17 cellular contexts compared by ENCODE assay signal in the genomic region with DNA sequence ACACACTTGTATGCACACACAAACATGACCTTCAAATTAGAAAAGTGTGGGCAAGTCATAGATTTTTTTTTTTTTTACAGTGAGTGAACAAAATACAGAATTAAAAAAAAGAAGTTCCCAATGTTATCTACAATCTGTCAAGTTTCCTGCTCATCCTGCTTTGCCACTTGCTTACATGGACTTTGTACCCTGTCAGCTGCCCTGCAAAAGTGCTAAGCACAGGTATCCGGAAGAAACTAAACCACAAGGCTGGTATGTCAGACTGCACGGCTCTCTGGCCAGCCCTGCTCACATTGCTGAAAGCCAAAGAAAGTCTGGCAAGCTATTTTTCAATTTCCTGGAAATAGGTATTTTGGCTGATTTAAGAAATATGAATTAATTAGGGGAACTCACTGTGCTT. TPM values are rescaled to one million over a fixed set of nuclear protein-coding genes. Genes with fewer than 3 reads are reported as not detected.
DNase-seq lines count a peak whose midpoint lies in the region; ATAC-seq and TF ChIP-seq lines count a peak whose summit lies in the region.
"Had no signal": no experiment of that assay in that cellular context is flagged by ENCODE, and none has a peak within 500 bp of the region (broad histone marks: within the 10 kb centered on the region; RNA-seq: fewer than 3 reads in every experiment).

No MANE protein-coding gene starts in this region.

- H3K9me2 ChIP-seq in hepatocyte (replicated peaks; ENCODE audit: insufficient read depth): no peaks in the 10 kb centered on the region

- H4K20me1 ChIP-seq in hepatocyte (ENCODE audit: insufficient read depth, poor library complexity, severe bottlenecking): no peaks in the 10 kb centered on the region

- no peak overlapping the region for H2AFZ ChIP-seq in hepatocyte

- H3K4me2 ChIP-seq in hepatocyte: peak overlapping the region; percentile 42

- H3K36me3 ChIP-seq in hepatocyte (replicated peaks; ENCODE audit: insufficient read depth, low read depth): no peaks in the 10 kb centered on the region

- peaks cover 7% of the 10 kb centered on the region for H3K4me1 ChIP-seq in hepatocyte (ENCODE audit: insufficient read depth)
- H3K4me1 ChIP-seq: foreskin keratinocyte had no signal

- no peaks in the 10 kb centered on the region for H3K9me3 ChIP-seq in hepatocyte (ENCODE audit: low read depth)

- peak; percentile 54 for ATAC-seq in GM19023 (IDR thresholded peaks at IDR 0.05; ENCODE audit: unreplicated experiment)
- no peak for ATAC-seq in GM19467 (IDR thresholded peaks at IDR 0.05; ENCODE audit: unreplicated experiment)
- ATAC-seq: activated naive CD4-positive, alpha-beta T cell treated with anti-CD3 and anti-CD28 coated beads, Interleukin-2, amount 50 U/mL, for 72 hours; foreskin keratinocyte had no signal

- no peaks in the 10 kb centered on the region for H3K27me3 ChIP-seq in hepatocyte
- H3K27me3 ChIP-seq: foreskin keratinocyte had no signal

- no peak for TF ChIP-seq CTCF in 22Rv1 (IDR thresholded peaks at IDR 0.05)
- no peak for TF ChIP-seq CTCF in hepatocyte (IDR thresholded peaks at IDR 0.05; ENCODE audit: poor library complexity)

- H3K27ac ChIP-seq in 22Rv1 (peak overlapping the region; percentile 89), hepatocyte (peak overlapping the region; percentile 82)
- H3K27ac ChIP-seq: foreskin keratinocyte had no signal

- H3K79me2 ChIP-seq in hepatocyte: no peaks in the 10 kb centered on the region

- 53% methylated on average over 2 of the region's 2 CpGs for WGBS in hepatocyte (ENCODE audit: low lambda C conversion rate, missing lambda C conversion rate)

- DNase-seq in NOMO-1 (lab: John Stamatoyannopoulos, UW; ENCODE audit: unreplicated experiment in 2 of 2) (peak; percentile 29 to 67), hepatocyte (ENCODE audit: low spot score) (peak; percentile 61), globus pallidus (ENCODE audit: low spot score) (no peak), 8988T (no peak), CD1c-positive myeloid dendritic cell (ENCODE audit: extremely low spot score) (no peak)
- DNase-seq: activated CD4-positive, alpha-beta memory T cell treated with anti-CD3 and anti-CD28 coated beads, Interleukin-2, amount 10 ng/mL, durations not matched to agents 7 days and 5 days; dermis blood vessel endothelial cell; foreskin keratinocyte; H9; NCI-H524 treated with DMSO at 0.1 percent for 48 hours; posterior cingulate gyrus; stimulated activated CD4-positive, alpha-beta T cell treated with anti-CD3 and anti-CD28 coated beads, Interleukin-2, amount 100 ng/mL, for 48 hours; SW 1271 had no signal

- H3K4me3 ChIP-seq in hepatocyte: no peak overlapping the region

RNA-seq across cellular contexts. Expression of gene BCLAF3, which starts 38.9 kb away (rescaled TPM):
- total RNA-seq in hepatocyte: 6.6 and 8.1 TPM in 2 replicates
- polyA plus RNA-seq in hepatocyte: 6.0 and 7.0 TPM in 2 replicates

Comparison
In these comparisons a context has a peak if more than half of its experiments do, and no peak if none do; other contexts are left out.
1. DNase-seq: peak in NOMO-1 (2 of 2) and hepatocyte (single experiment); none in globus pallidus (single experiment), 8988T (single experiment) and CD1c-positive myeloid dendritic cell (single experiment).